In genomic region chr5:174327896-174328295, GRCh38 we compare ENCODE assay signal across 22 cellular contexts.
"Had no signal": no experiment of that assay in that cellular context is flagged by ENCODE, and none has a peak within 500 bp of the region (broad histone marks: within the 10 kb centered on the region; RNA-seq: fewer than 3 reads in every experiment).

No MANE protein-coding gene starts in this region.

- H3K4me3 Mint-ChIP-seq: activated CD4-positive, alpha-beta T cell treated with anti-CD3 and anti-CD28 coated beads, Interleukin-2, amount 10 ng/mL, durations not matched to agents 7 days and 5 days; activated CD8-positive, alpha-beta T cell treated with anti-CD3 and anti-CD28 coated beads, Interleukin-2, amount 10 ng/mL, durations not matched to agents 7 days and 5 days; activated T-helper 1 cell treated with anti-CD3 and anti-CD28 coated beads, Interleukin-12 subunit alpha, Interleukin-12 subunit beta, Interleukin-2, Interleukin-4 antibody, amounts not matched to agents 30 ng/mL and 10 ng/mL and 1 ng/mL, durations not matched to agents 14 hours and 24 hours and 36 hours; central memory CD8-positive, alpha-beta T cell; effector memory CD8-positive, alpha-beta T cell; immature natural killer cell; stimulated activated naive B cell treated with anti-CD40 and anti-IgM and Interleukin-4, amounts not matched to agents 10 μg/mL and 1 μg/mL and 100 μg/mL, for 72 hours; T-helper 17 cell had no signal

- H2AFZ ChIP-seq: hepatocyte had no signal

- H3K36me3 ChIP-seq: ascending aorta, breast epithelium, colonic mucosa, left lung, thoracic aorta, upper lobe of left lung had no signal

- H3K4me2 ChIP-seq: hepatocyte had no signal

- H3K4me3 ChIP-seq: ascending aorta, breast epithelium, colonic mucosa, dorsolateral prefrontal cortex, hepatocyte, left lung, lung, mucosa of descending colon, thoracic aorta, upper lobe of left lung had no signal

- ATAC-seq: activated CD4-positive, CD25-positive, alpha-beta regulatory T cell treated with anti-CD3 and anti-CD28 coated beads, Interleukin-2, amount 50 U/mL, for 24 hours; effector memory CD8-positive, alpha-beta T cell; sciatic nerve; T-helper 17 cell had no signal

- H3K27me3 ChIP-seq: ascending aorta, colonic mucosa, upper lobe of left lung had no signal

- H3K4me1 Mint-ChIP-seq: central memory CD8-positive, alpha-beta T cell; immature natural killer cell; stimulated activated naive B cell treated with anti-CD40 and anti-IgM and Interleukin-4, amounts not matched to agents 10 μg/mL and 1 μg/mL and 100 μg/mL, for 72 hours had no signal

- H3K27ac ChIP-seq: ascending aorta, breast epithelium, colonic mucosa, dorsolateral prefrontal cortex, hepatocyte, left lung, thoracic aorta, upper lobe of left lung had no signal

- H3K27ac Mint-ChIP-seq: activated CD4-positive, alpha-beta T cell treated with anti-CD3 and anti-CD28 coated beads, Interleukin-2, amount 10 ng/mL, durations not matched to agents 7 days and 5 days; activated CD8-positive, alpha-beta T cell treated with anti-CD3 and anti-CD28 coated beads, Interleukin-2, amount 10 ng/mL, durations not matched to agents 7 days and 5 days; activated T-helper 1 cell treated with anti-CD3 and anti-CD28 coated beads, Interleukin-12 subunit alpha, Interleukin-12 subunit beta, Interleukin-2, Interleukin-4 antibody, amounts not matched to agents 30 ng/mL and 10 ng/mL and 1 ng/mL, durations not matched to agents 14 hours and 24 hours and 36 hours; effector memory CD8-positive, alpha-beta T cell; immature natural killer cell; stimulated activated naive B cell treated with anti-CD40 and anti-IgM and Interleukin-4, amounts not matched to agents 10 μg/mL and 1 μg/mL and 100 μg/mL, for 72 hours; T-helper 17 cell had no signal

- H3K4me1 ChIP-seq: ascending aorta, breast epithelium, colonic mucosa, left lung had no signal

- H3K9me3 ChIP-seq: ascending aorta, breast epithelium, colonic mucosa, left lung, mucosa of descending colon, thoracic aorta, upper lobe of left lung had no signal

- H3K9me3 Mint-ChIP-seq: activated CD4-positive, alpha-beta T cell treated with anti-CD3 and anti-CD28 coated beads, Interleukin-2, amount 10 ng/mL, durations not matched to agents 7 days and 5 days; activated naive CD4-positive, alpha-beta T cell treated with anti-CD3 and anti-CD28 coated beads, Interleukin-2, amount 50 U/mL, for 72 hours; activated T-helper 1 cell treated with anti-CD3 and anti-CD28 coated beads, Interleukin-12 subunit alpha, Interleukin-12 subunit beta, Interleukin-2, Interleukin-4 antibody, amounts not matched to agents 30 ng/mL and 10 ng/mL and 1 ng/mL, durations not matched to agents 14 hours and 24 hours and 36 hours; central memory CD8-positive, alpha-beta T cell; effector memory CD8-positive, alpha-beta T cell; immature natural killer cell had no signal

- H3K36me3 Mint-ChIP-seq: activated naive CD4-positive, alpha-beta T cell treated with anti-CD3 and anti-CD28 coated beads, Interleukin-2, amount 50 U/mL, for 72 hours; immature natural killer cell; stimulated activated naive B cell treated with anti-CD40 and anti-IgM and Interleukin-4, amounts not matched to agents 10 μg/mL and 1 μg/mL and 100 μg/mL, for 72 hours had no signal

- DNase-seq: activated gamma-delta T cell; effector memory CD8-positive, alpha-beta T cell; immature natural killer cell; stimulated activated naive B cell treated with anti-CD40 and anti-IgM and Interleukin-4, amounts not matched to agents 10 μg/mL and 1 μg/mL and 100 μg/mL, for 72 hours had no signal
